Comparison of ENCODE assay signal across 3 cellular contexts in genomic region chr3:71607364-71607763, GRCh38.
A peak's percentile ranks its signal among the peaks of the same experiment; 100 is the strongest.
TF ChIP-seq lines count a peak whose summit lies in the region.

No MANE protein-coding gene starts in this region.

TF ChIP-seq in SK-N-SH treated with all-trans-retinoic acid at 6 μM for 48 hours, 23 proteins besides CTCF, POLR2A, EP300 and RAD21:
- TF ChIP-seq TSHZ2 (CRISPR knock-in tag; IDR thresholded peaks at IDR 0.05) (no peak), PATZ1 (CRISPR knock-in tag; IDR thresholded peaks at IDR 0.05; ENCODE audit: borderline replicate concordance) (no peak), ZNF8 (CRISPR knock-in tag; IDR thresholded peaks at IDR 0.05) (peak; percentile 63; the same call in 1 of the 2 replicates), GLIS3 (CRISPR knock-in tag; IDR thresholded peaks at IDR 0.05) (no peak)

TF ChIP-seq in SK-N-SH, 30 proteins besides CTCF, POLR2A, EP300 and RAD21 (continued from another document):
- no peak for TF ChIP-seq NRF1 (IDR thresholded peaks at IDR 0.05; ENCODE audit: low read depth, low read length)
- TF ChIP-seq MAX (IDR thresholded peaks at IDR 0.05; ENCODE audit: low read depth): no peak

TF ChIP-seq in IMR-90, 13 proteins besides CTCF, POLR2A, EP300 and RAD21 (continued from another document):
- TF ChIP-seq ELK1 (IDR thresholded peaks at IDR 0.05; ENCODE audit: borderline replicate concordance, low read depth, low read length): no peak
- no peak for TF ChIP-seq CHD1 (IDR thresholded peaks at IDR 0.05; ENCODE audit: low read depth, low read length)
TF ChIP-seq in IMR-90: peak in this region for 1.
